ENCODE assay signal across 11 cellular contexts in the genomic region with DNA sequence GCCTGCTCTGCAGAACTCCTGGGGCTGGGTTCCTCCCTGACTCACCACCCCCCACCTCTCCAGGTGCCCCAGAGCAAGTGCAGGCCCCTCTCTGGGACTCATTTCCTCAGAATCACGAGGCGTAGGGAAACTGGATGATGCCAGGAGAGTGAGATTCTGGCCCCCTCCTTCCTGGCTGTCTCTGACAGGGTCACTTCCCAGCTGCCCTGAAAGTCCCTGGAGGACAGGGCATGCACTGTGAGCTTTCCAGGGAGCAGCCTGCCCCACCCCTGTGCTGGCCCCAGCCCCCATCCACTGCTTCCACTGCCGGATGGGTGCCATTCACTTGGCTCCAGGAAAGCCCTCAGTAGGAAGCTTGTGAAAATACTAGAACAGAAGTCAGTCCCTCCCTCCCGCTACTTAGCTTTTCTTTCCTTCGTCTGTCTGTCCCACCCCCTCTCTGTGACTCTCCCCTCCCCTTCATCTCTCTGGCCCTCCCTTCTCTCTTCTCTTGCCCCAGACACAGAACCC. TPM values are rescaled to one million over a fixed set of nuclear protein-coding genes. Genes with fewer than 3 reads are reported as not detected.
DNase-seq lines count a peak whose midpoint lies in the region; TF ChIP-seq lines count a peak whose summit lies in the region.
"Had no signal": no experiment of that assay in that cellular context is flagged by ENCODE, and none has a peak within 500 bp of the region (broad histone marks: within the 10 kb centered on the region; RNA-seq: fewer than 3 reads in every experiment).

No MANE protein-coding gene starts in this region.

- peaks cover 6% of the 10 kb centered on the region for H3K36me3 ChIP-seq in A673 (ENCODE audit: insufficient read depth, low read length, poor library complexity, severe bottlenecking)
- peaks cover 11 to 45% (median 15%) of the 10 kb centered on the region in 3 donors for H3K36me3 ChIP-seq in esophagus squamous epithelium

- WGBS in esophagus squamous epithelium, 2 donors = 16 to 36% methylated on average over 3 to 4 of the region's 5 CpGs

- H3K4me1 ChIP-seq in A673 (ENCODE audit: insufficient read depth, low read length, poor library complexity, severe bottlenecking) = peaks cover 16% of the 10 kb centered on the region
- H3K4me1 ChIP-seq in esophagus squamous epithelium = peaks cover 20 to 81% (median 39%) of the 10 kb centered on the region in 3 donors

- H3K4me3 ChIP-seq in A673 (ENCODE audit: low read depth, low read length, poor library complexity, severe bottlenecking) = no peak overlapping the region
- H3K4me3 ChIP-seq in esophagus squamous epithelium = no peak overlapping the region
- H3K4me3 ChIP-seq: BLaER1 treated with 17β-estradiol and CSF1 and Interleukin-3, amounts not matched to agents 10 nM and 100 nM had no signal

- TF ChIP-seq POLR2A in esophagus squamous epithelium (IDR thresholded peaks at IDR 0.05) = no peak

- POLR2A ChIA-PET in A673 (lab: Charles Lee; ENCODE audit: low non-redundant PET) = no interaction called here
- POLR2A ChIA-PET in RWPE1 (lab: Yijun Ruan, JAX; ENCODE audit: low non-redundant PET) = interaction anchor here (0.6 kb wide), 1 partner anchor 279 kb away, joined by 3 read pairs; no protein-coding TSS in a partner anchor

- BruUV-seq in A673 (replicated peaks; lab: Mats Ljungman, UMichigan) = no TSS peak

- H3K27me3 ChIP-seq in A673 (replicated peaks; ENCODE audit: insufficient read depth, low read depth, low read length, poor library complexity) (no peaks in the 10 kb centered on the region), esophagus squamous epithelium (no peaks in the 10 kb centered on the region)

- peak; percentile 49 for DNase-seq in A673 (ENCODE audit: low spot score)
- DNase-seq in RWPE1 (ENCODE audit: low spot score) = no peak
- no peak for DNase-seq in esophagus squamous epithelium (lab: John Stamatoyannopoulos, UW)
- DNase-seq in myocyte (ENCODE audit: low read depth) = peak; percentile 20
- no peak for DNase-seq in NCI-H2107 treated with DMSO at 0.1 percent for 48 hours (lab: John Stamatoyannopoulos, UW; ENCODE audit: unreplicated experiment)
- DNase-seq in cerebellar nuclear complex (lab: John Stamatoyannopoulos, UW) = no peak
- DNase-seq in SIG-M5 (lab: John Stamatoyannopoulos, UW) = no peak
- no peak for DNase-seq in SKM-1 (lab: John Stamatoyannopoulos, UW; ENCODE audit: unreplicated experiment)
- DNase-seq: NCI-H2029 had no signal

- intact Hi-C loops in A673 (cut with micrococcal nuclease; ENCODE audit: unreplicated experiment) (loop anchor here (5.0 kb wide), 1 partner anchor 169 kb away; no protein-coding TSS in a partner anchor), esophagus squamous epithelium (cut with DNase I) (no loop called here)

- H3K9me3 ChIP-seq in A673 (ENCODE audit: low read depth, low read length, poor library complexity, severe bottlenecking) = no peaks in the 10 kb centered on the region
- H3K9me3 ChIP-seq in esophagus squamous epithelium = no peaks in the 10 kb centered on the region
- H3K9me3 ChIP-seq: BLaER1 treated with 17β-estradiol and CSF1 and Interleukin-3, amounts not matched to agents 10 nM and 100 nM had no signal

- CTCF ChIA-PET in A673 (lab: Charles Lee) = interaction anchor here (0.6 to 1.0 kb wide), 2 partner anchors 15 to 87 kb away, joined by 3 to 10 read pairs; no protein-coding TSS in a partner anchor
- CTCF ChIA-PET in RWPE1 (lab: Yijun Ruan, JAX) = interaction anchor here (0.5 to 2.1 kb wide), 6 partner anchors 7 to 238 kb away, joined by 3 to 26 read pairs (median 4); no protein-coding TSS in a partner anchor

- TF ChIP-seq CTCF in A673 (conservative IDR thresholded peaks at IDR 0.05; ENCODE audit: low read depth, low read length) = no peak
- TF ChIP-seq CTCF in RWPE1 (conservative IDR thresholded peaks at IDR 0.05; ENCODE audit: low read depth) = no peak
- no peak for TF ChIP-seq CTCF in esophagus squamous epithelium (IDR thresholded peaks at IDR 0.05)

- H3K27ac ChIP-seq in A673 (ENCODE audit: low read depth, low read length, poor library complexity, severe bottlenecking) = peak overlapping the region; percentile 30
- peak overlapping the region; percentile 78 for H3K27ac ChIP-seq in RWPE1
- peak overlapping the region; percentile 34 to 93 (median 80) for H3K27ac ChIP-seq in esophagus squamous epithelium

RNA-seq across cellular contexts. Expression of a gene that starts 10.4 kb away (rescaled TPM):
- total RNA-seq in A673 (2021) (0.17 and 0.21 TPM in 2 replicates), esophagus squamous epithelium (10 to 100 TPM in 1 of 4 donors, 1 to 10 TPM in 2, under 1 TPM in 1; 0.72 to 24.0 (median 4.4) TPM), myocyte (0.08 TPM in 1 of 2 replicates, not detected in the other)
- 1.8 TPM for polyA plus RNA-seq in myocyte (2012)
- total RNA-seq: kidney epithelial cell had no signal

RNA-seq across cellular contexts. Expression of a gene that starts 44.9 kb away (rescaled TPM):
- total RNA-seq in A673 (2021) = 2.1 and 2.5 TPM in 2 replicates
- 10 to 100 TPM in 3 of 4 donors, 1 to 10 TPM in 1; 3.6 to 24.0 (median 18.5) TPM for total RNA-seq in esophagus squamous epithelium
- total RNA-seq in myocyte = 5.5 and 13.2 TPM in 2 replicates
- polyA plus RNA-seq in myocyte (2012) = 4.9 TPM

Comparison
In these comparisons a context has a peak if more than half of its experiments do, and no peak if none do; other contexts are left out.
1. DNase-seq: peak in A673 (single experiment) and myocyte (single experiment); none in RWPE1 (single experiment), esophagus squamous epithelium (single experiment), NCI-H2107 treated with DMSO at 0.1 percent for 48 hours (single experiment), cerebellar nuclear complex (0 of 2), SIG-M5 (single experiment) and SKM-1 (single experiment).
2. Peak in every context shown above with its lines, with median percentiles within 50 percentile points of each other: H3K27ac ChIP-seq.